ENCODE assay signal across 7 cellular contexts in genomic region chr10:99731296-99732032, GRCh38. TPM values are rescaled to one million over a fixed set of nuclear protein-coding genes. Genes with fewer than 3 reads are reported as not detected.
DNase-seq lines count a peak whose midpoint lies in the region; ATAC-seq, FAIRE-seq and TF ChIP-seq lines count a peak whose summit lies in the region.

No MANE protein-coding gene starts in this region.

- H3K36me3 ChIP-seq in HUES6 (ENCODE audit: control insufficient read depth, insufficient read depth, low read length) (peaks cover 40% of the 10 kb centered on the region), breast epithelium (no peaks in the 10 kb centered on the region), mucosa of rectum (ENCODE audit: control insufficient read depth in 2 of 2, insufficient read depth in 2 of 2, low read length in 2 of 2) (peaks cover 6 to 12% of the 10 kb centered on the region in 2 donors)

- H3K9me3 ChIP-seq in HUES6 (ENCODE audit: control insufficient read depth, insufficient read depth, low read depth, low read length) (no peaks in the 10 kb centered on the region), breast epithelium (no peaks in the 10 kb centered on the region), mucosa of rectum (ENCODE audit: control insufficient read depth in 2 of 2, low read length in 2 of 2) (no peaks in the 10 kb centered on the region)

- FAIRE-seq in HTR-8/SVneo (lab: Jason Lieb, UNC), result no peak

- H3K9ac ChIP-seq in HUES6 (ENCODE audit: low read length) (peak overlapping the region; percentile 89), mucosa of rectum (ENCODE audit: low read depth in 1 of 2, low read length in 2 of 2) (peak overlapping the region; percentile 93 to 99)

- DNase-seq in breast epithelium (ENCODE audit: low spot score in 2 of 2), result no peak
- no peak for DNase-seq in omental fat pad (ENCODE audit: low spot score)
- no peak for DNase-seq in HTR-8/SVneo (ENCODE audit: insufficient read length, low spot score)
- no peak for DNase-seq in NCI-H345 treated with DMSO at 0.1 percent for 48 hours (lab: John Stamatoyannopoulos, UW; ENCODE audit: unreplicated experiment)

- TF ChIP-seq CTCF in breast epithelium (IDR thresholded peaks at IDR 0.05) (no peak), omental fat pad (IDR thresholded peaks at IDR 0.05) (no peak)

- ATAC-seq in GM19025 (IDR thresholded peaks at IDR 0.05; ENCODE audit: low read depth, unreplicated experiment) (peak; percentile 32), omental fat pad (ENCODE audit: low FRiP score) (no peak)

- TF ChIP-seq POLR2A in breast epithelium (IDR thresholded peaks at IDR 0.05), result no peak

- intact Hi-C loops in breast epithelium (cut with DNase I; ENCODE audit: low total_unique reads), result no loop called here

- H3K4me3 ChIP-seq in HUES6 (ENCODE audit: low read depth, low read length), result peak overlapping the region; percentile 73
- peak overlapping the region; percentile 65 to 96 (median 87) for H3K4me3 ChIP-seq in breast epithelium
- peak overlapping the region; percentile 99 to 100 for H3K4me3 ChIP-seq in mucosa of rectum (ENCODE audit: low read length in 2 of 2)

- H3K27ac ChIP-seq in HUES6 (ENCODE audit: low read depth, low read length), result no peak overlapping the region; the same call in 1 of the 2 replicates
- H3K27ac ChIP-seq in breast epithelium, result peak overlapping the region; percentile 90 to 93
- peak overlapping the region; percentile 94 to 96 for H3K27ac ChIP-seq in mucosa of rectum (ENCODE audit: low read depth in 2 of 2, low read length in 2 of 2)

- H3K27me3 ChIP-seq in HUES6 (ENCODE audit: control insufficient read depth, insufficient read depth, low read length) (no peaks in the 10 kb centered on the region), breast epithelium (no peaks in the 10 kb centered on the region), mucosa of rectum (ENCODE audit: control insufficient read depth in 2 of 2, insufficient read depth in 2 of 2, low read length in 2 of 2) (no peaks in the 10 kb centered on the region)

- no peaks in the 10 kb centered on the region for H3K4me1 ChIP-seq in HUES6 (ENCODE audit: control insufficient read depth, insufficient read depth, low read length)
- peaks cover 0 to 5% of the 10 kb centered on the region in 2 donors for H3K4me1 ChIP-seq in breast epithelium
- peaks cover 5 to 6% of the 10 kb centered on the region in 2 donors for H3K4me1 ChIP-seq in mucosa of rectum (ENCODE audit: control insufficient read depth in 2 of 2, insufficient read depth in 2 of 2, low read length in 2 of 2)

RNA-seq across cellular contexts. Expression of gene COX15, which starts 0.5 kb away (rescaled TPM):
- 10 to 100 TPM; 28.2 to 38.3 (median 32.2) TPM for total RNA-seq in breast epithelium
- total RNA-seq in omental fat pad, result 10 to 100 TPM; 16.8 to 37.7 (median 32.8) TPM

RNA-seq across cellular contexts. Expression of gene CUTC, which starts 0.6 kb away (rescaled TPM):
- total RNA-seq in breast epithelium, result 10 to 100 TPM; 23.4 to 81.0 (median 33.4) TPM
- 10 to 100 TPM; 29.7 to 57.5 (median 42.0) TPM for total RNA-seq in omental fat pad

RNA-seq across cellular contexts. Expression of gene ABCC2, which starts 51.0 kb away (rescaled TPM):
- total RNA-seq in breast epithelium, result 1 to 10 TPM; 2.0 to 3.1 (median 2.1) TPM
- 1 to 10 TPM in 2 of 4 donors, under 1 TPM in 2; 0.84 to 9.1 (median 1.5) TPM for total RNA-seq in omental fat pad
